ENCODE assay signal across 24 cellular contexts in the genomic region with DNA sequence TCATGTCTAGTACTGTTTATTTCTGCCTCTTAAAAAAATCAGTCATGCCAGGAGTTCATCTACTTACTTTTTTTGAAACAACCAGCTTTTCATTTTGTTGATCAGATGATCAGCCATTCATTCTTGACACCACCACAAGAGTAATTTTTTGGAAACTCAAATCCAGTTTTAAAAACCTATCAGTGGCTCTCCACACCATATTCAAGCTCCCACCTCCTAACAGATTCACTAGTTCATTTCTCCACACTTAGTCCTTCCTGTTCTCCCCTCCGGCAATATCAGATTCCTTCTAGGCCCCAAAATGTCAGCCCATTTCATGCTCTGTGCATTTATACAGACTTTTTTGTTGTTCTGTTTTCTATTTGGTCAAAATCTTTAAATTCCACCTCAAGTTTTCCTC.
"Had no signal": no experiment of that assay in that cellular context is flagged by ENCODE, and none has a peak within 500 bp of the region (broad histone marks: within the 10 kb centered on the region; RNA-seq: fewer than 3 reads in every experiment).

No MANE protein-coding gene starts in this region.

- H3K27ac ChIP-seq: HL-60, KMS-11, RWPE1 had no signal

- DNase-seq: Kasumi-1, MM.1S, NCI-H1092, NCI-H1105 treated with DMSO at 0.1 percent for 48 hours, NCI-H1417 treated with DMSO at 0.1 percent for 48 hours, NCI-H146, NCI-H1694 treated with DMSO at 0.1 percent for 48 hours, NCI-H1930, NCI-H2081, NCI-H2107, NCI-H2171, NCI-H226, NCI-H446, NCI-H510A, NCI-H524 treated with DMSO at 0.1 percent for 48 hours, NCI-H69, NCI-H774, SHP77 had no signal

- H3K4me3 Mint-ChIP-seq: IgD-negative memory B cell had no signal

- H3K4me3 ChIP-seq: K562 had no signal

- H3K36me3 Mint-ChIP-seq: IgD-negative memory B cell had no signal

- ATAC-seq: K562, SK-N-SH treated with all-trans-retinoic acid at 6 μM for 48 hours had no signal

- H3K9me3 Mint-ChIP-seq: IgD-negative memory B cell had no signal
